Comparison of ENCODE assay signal across 13 cellular contexts in genomic region chr9:129280236-129281231, GRCh38.
DNase-seq lines count a peak whose midpoint lies in the region; ATAC-seq and TF ChIP-seq lines count a peak whose summit lies in the region.
"Had no signal": no experiment of that assay in that cellular context is flagged by ENCODE, and none has a peak within 500 bp of the region (broad histone marks: within the 10 kb centered on the region; RNA-seq: fewer than 3 reads in every experiment).

No MANE protein-coding gene starts in this region.

- peak overlapping the region; percentile 41 for H2AK5ac ChIP-seq in mesenchymal stem cell (ENCODE audit: low read length, severe bottlenecking)

- H2AFZ ChIP-seq in mesenchymal stem cell (ENCODE audit: low read depth, low read length) = no peak overlapping the region

- H3K27ac ChIP-seq in angular gyrus (ENCODE audit: low read depth, low read length) (peak overlapping the region; percentile 30), mesenchymal stem cell (ENCODE audit: low read length, poor library complexity, severe bottlenecking) (no peak overlapping the region), upper lobe of right lung (no peak overlapping the region)
- H3K27ac ChIP-seq: SK-N-MC, VCaP had no signal

- peak overlapping the region in 1 of 2 experiments; percentile 7 for H2BK12ac ChIP-seq in mesenchymal stem cell (ENCODE audit: low read length in 2 of 2)

- no peaks in the 10 kb centered on the region for H3K79me1 ChIP-seq in mesenchymal stem cell (replicated peaks; ENCODE audit: low read length, poor library complexity, severe bottlenecking)

- H3K4ac ChIP-seq in mesenchymal stem cell (ENCODE audit: low read depth in 1 of 2, low read length in 2 of 2) = no peak overlapping the region

- H3K36me3 ChIP-seq in mesenchymal stem cell (ENCODE audit: control insufficient read depth in 1 of 2, insufficient read depth in 2 of 2, low read depth in 1 of 2, low read length in 2 of 2) = no peaks in the 10 kb centered on the region
- H3K36me3 ChIP-seq in upper lobe of right lung = no peaks in the 10 kb centered on the region

- peaks cover 6% of the 10 kb centered on the region for H3K4me1 Mint-ChIP-seq in activated naive CD8-positive, alpha-beta T cell treated with anti-CD3 and anti-CD28 coated beads, Interleukin-2, amount 10 ng/mL, durations not matched to agents 7 days and 5 days
- no peaks in the 10 kb centered on the region for H3K4me1 Mint-ChIP-seq in activated naive CD8-positive, alpha-beta T cell treated with anti-CD3 and anti-CD28 coated beads for 36 hours

- no peak overlapping the region for H2BK120ac ChIP-seq in mesenchymal stem cell (ENCODE audit: low read depth, low read length)

- H3K4me1 ChIP-seq in mesenchymal stem cell (ENCODE audit: control insufficient read depth, insufficient read depth, low read depth, low read length) (peaks cover 32% of the 10 kb centered on the region), upper lobe of right lung (peaks cover 14% of the 10 kb centered on the region)

- peak overlapping the region; percentile 70 for H4K91ac ChIP-seq in mesenchymal stem cell (ENCODE audit: low read length)

- ATAC-seq in activated naive CD8-positive, alpha-beta T cell treated with anti-CD3 and anti-CD28 coated beads, Interleukin-2, amount 10 ng/mL, durations not matched to agents 7 days and 5 days (ENCODE audit: low read depth) = no peak
- ATAC-seq in upper lobe of right lung (no peak), GM19395 (IDR thresholded peaks at IDR 0.05; ENCODE audit: unreplicated experiment) (no peak), HG03521 (IDR thresholded peaks at IDR 0.05; ENCODE audit: unreplicated experiment) (no peak)
- ATAC-seq: left cardiac atrium had no signal

- POLR2A ChIA-PET in activated naive CD8-positive, alpha-beta T cell treated with anti-CD3 and anti-CD28 coated beads, Interleukin-2, amount 10 ng/mL, durations not matched to agents 7 days and 5 days (lab: Charles Lee) = no interaction called here

- no peak overlapping the region for H2BK5ac ChIP-seq in mesenchymal stem cell (ENCODE audit: low read depth, low read length, poor library complexity, severe bottlenecking)

- H3K9me3 Mint-ChIP-seq in activated naive CD8-positive, alpha-beta T cell treated with anti-CD3 and anti-CD28 coated beads, Interleukin-2, amount 10 ng/mL, durations not matched to agents 7 days and 5 days = no peaks in the 10 kb centered on the region
- no peaks in the 10 kb centered on the region for H3K9me3 Mint-ChIP-seq in activated naive CD8-positive, alpha-beta T cell treated with anti-CD3 and anti-CD28 coated beads for 36 hours

- no peak overlapping the region for H3K23ac ChIP-seq in mesenchymal stem cell (ENCODE audit: low read length in 2 of 2)

- peaks cover 0 to 6% of the 10 kb centered on the region in 2 experiments for H3K27me3 ChIP-seq in mesenchymal stem cell (ENCODE audit: control insufficient read depth in 1 of 2, insufficient read depth in 1 of 2, low read length in 2 of 2)
- H3K27me3 ChIP-seq in upper lobe of right lung = no peaks in the 10 kb centered on the region

- H4K8ac ChIP-seq in mesenchymal stem cell (ENCODE audit: low read length) = no peak overlapping the region

- peaks cover 19% of the 10 kb centered on the region for H3K27me3 Mint-ChIP-seq in activated naive CD8-positive, alpha-beta T cell treated with anti-CD3 and anti-CD28 coated beads, Interleukin-2, amount 10 ng/mL, durations not matched to agents 7 days and 5 days
- no peaks in the 10 kb centered on the region for H3K27me3 Mint-ChIP-seq in activated naive CD8-positive, alpha-beta T cell treated with anti-CD3 and anti-CD28 coated beads for 36 hours

- no peak overlapping the region for H3K9ac ChIP-seq in mesenchymal stem cell (ENCODE audit: low read length)

- no peak overlapping the region for H2BK15ac ChIP-seq in mesenchymal stem cell (ENCODE audit: low read depth, poor library complexity, severe bottlenecking)

- peak overlapping the region; percentile 6 to 62 for H3K18ac ChIP-seq in mesenchymal stem cell (ENCODE audit: low read depth in 1 of 2, low read length in 2 of 2)

- no peak overlapping the region for H3K4me3 ChIP-seq in mesenchymal stem cell (ENCODE audit: insufficient read depth in 1 of 2, low read depth in 1 of 2, low read length in 2 of 2)
- H3K4me3 ChIP-seq in upper lobe of right lung = no peak overlapping the region
- H3K4me3 ChIP-seq: SK-N-MC had no signal

- H3K4me3 Mint-ChIP-seq in activated naive CD8-positive, alpha-beta T cell treated with anti-CD3 and anti-CD28 coated beads, Interleukin-2, amount 10 ng/mL, durations not matched to agents 7 days and 5 days = no peak overlapping the region
- no peak overlapping the region for H3K4me3 Mint-ChIP-seq in activated naive CD8-positive, alpha-beta T cell treated with anti-CD3 and anti-CD28 coated beads for 36 hours

- 82% methylated on average over 14 of the region's 14 CpGs for WGBS in mesenchymal stem cell

- no peaks in the 10 kb centered on the region for H3K36me3 Mint-ChIP-seq in activated naive CD8-positive, alpha-beta T cell treated with anti-CD3 and anti-CD28 coated beads, Interleukin-2, amount 10 ng/mL, durations not matched to agents 7 days and 5 days
- no peaks in the 10 kb centered on the region for H3K36me3 Mint-ChIP-seq in activated naive CD8-positive, alpha-beta T cell treated with anti-CD3 and anti-CD28 coated beads for 36 hours

- peak overlapping the region in 1 of 2 experiments; percentile 80 for H3K14ac ChIP-seq in mesenchymal stem cell (ENCODE audit: low read length in 2 of 2)

- intact Hi-C loops in upper lobe of right lung (cut with DNase I) = no loop called here

- no peak overlapping the region for H3K4me2 ChIP-seq in mesenchymal stem cell (ENCODE audit: low read length, poor library complexity, severe bottlenecking)

- DNase-seq in activated naive CD8-positive, alpha-beta T cell treated with anti-CD3 and anti-CD28 coated beads, Interleukin-2, amount 10 ng/mL, durations not matched to agents 7 days and 5 days = peak; percentile 25
- no peak for DNase-seq in activated naive CD8-positive, alpha-beta T cell treated with anti-CD3 and anti-CD28 coated beads for 36 hours
- DNase-seq in mesenchymal stem cell = no peak
- DNase-seq in upper lobe of right lung = peak; percentile 56
- no peak for DNase-seq in NCI-H146 (lab: John Stamatoyannopoulos, UW)
- DNase-seq: cortex of kidney, left cardiac atrium, NCI-H1105 had no signal

- TF ChIP-seq CTCF in upper lobe of right lung (IDR thresholded peaks at IDR 0.05) = no peak

- H3K27ac Mint-ChIP-seq in activated naive CD8-positive, alpha-beta T cell treated with anti-CD3 and anti-CD28 coated beads, Interleukin-2, amount 10 ng/mL, durations not matched to agents 7 days and 5 days = no peak overlapping the region
- no peak overlapping the region for H3K27ac Mint-ChIP-seq in activated naive CD8-positive, alpha-beta T cell treated with anti-CD3 and anti-CD28 coated beads for 36 hours

- H3K9me3 ChIP-seq in mesenchymal stem cell (ENCODE audit: control insufficient read depth, low read length) (no peaks in the 10 kb centered on the region), upper lobe of right lung (no peaks in the 10 kb centered on the region)

Comparison
In these comparisons a context has a peak if more than half of its experiments do, and no peak if none do; other contexts are left out.
1. DNase-seq: peak in activated naive CD8-positive, alpha-beta T cell treated with anti-CD3 and anti-CD28 coated beads, Interleukin-2, amount 10 ng/mL, durations not matched to agents 7 days and 5 days (single experiment) and upper lobe of right lung (single experiment); none in activated naive CD8-positive, alpha-beta T cell treated with anti-CD3 and anti-CD28 coated beads for 36 hours (single experiment), mesenchymal stem cell (single experiment) and NCI-H146 (single experiment).